8 cellular contexts compared by ENCODE assay signal in genomic region chr3:126081618-126082333, GRCh38. TPM values are rescaled to one million over a fixed set of nuclear protein-coding genes. Genes with fewer than 3 reads are reported as not detected.
A peak's percentile ranks its signal among the peaks of the same experiment; 100 is the strongest.
DNase-seq lines count a peak whose midpoint lies in the region; ATAC-seq and TF ChIP-seq lines count a peak whose summit lies in the region.

No MANE protein-coding gene starts in this region.

- no peaks in the 10 kb centered on the region for H3K9me3 Mint-ChIP-seq in endothelial cell (ENCODE audit: unreplicated experiment)

- H3K4me1 Mint-ChIP-seq in endothelial cell (ENCODE audit: unreplicated experiment): no peaks in the 10 kb centered on the region

- TF ChIP-seq CTCF in OCI-LY1 (IDR thresholded peaks at IDR 0.05; ENCODE audit: low read length): peak; percentile 30
- TF ChIP-seq CTCF in endothelial cell (IDR thresholded peaks at IDR 0.05; ENCODE audit: unreplicated experiment): peak; percentile 63
- peak; percentile 61 for TF ChIP-seq CTCF in retinal pigment epithelial cell (conservative IDR thresholded peaks at IDR 0.05; ENCODE audit: low read depth, low read length)
- TF ChIP-seq CTCF in GM20000 (IDR thresholded peaks at IDR 0.05; ENCODE audit: extremely low read depth, missing control alignments): no peak

- ATAC-seq in GM21381 (IDR thresholded peaks at IDR 0.05; ENCODE audit: unreplicated experiment): no peak

- no peaks in the 10 kb centered on the region for H3K79me2 ChIP-seq in OCI-LY1 (ENCODE audit: insufficient read depth, low read length)

- no peaks in the 10 kb centered on the region for H3K36me3 ChIP-seq in OCI-LY1 (ENCODE audit: insufficient read depth, low read length)

- no peak overlapping the region for H3K4me3 ChIP-seq in OCI-LY1 (ENCODE audit: low read depth, low read length, poor library complexity, severe bottlenecking)
- H3K4me3 ChIP-seq in retinal pigment epithelial cell (ENCODE audit: low read length): no peak overlapping the region

- no peaks in the 10 kb centered on the region for H4K20me1 ChIP-seq in OCI-LY1 (ENCODE audit: insufficient read depth, low read length)

- no peaks in the 10 kb centered on the region for H3K27me3 ChIP-seq in OCI-LY1 (ENCODE audit: insufficient read depth, low read length)

- H3K36me3 Mint-ChIP-seq in endothelial cell (ENCODE audit: low read depth, unreplicated experiment): peaks cover 6% of the 10 kb centered on the region

- no peaks in the 10 kb centered on the region for H3K9me2 ChIP-seq in OCI-LY1 (ENCODE audit: low read depth, low read length)

- no peak overlapping the region for H3K27ac Mint-ChIP-seq in endothelial cell (ENCODE audit: unreplicated experiment)

- no peaks in the 10 kb centered on the region for H3K9me3 ChIP-seq in OCI-LY1 (ENCODE audit: low read length)

- H3K4me2 ChIP-seq in OCI-LY1 (ENCODE audit: low read length): no peak overlapping the region

- H3F3A ChIP-seq in OCI-LY1 (ENCODE audit: insufficient read depth, low read length): no peaks in the 10 kb centered on the region

- no peak overlapping the region for H2AFZ ChIP-seq in OCI-LY1 (ENCODE audit: low read length)

- DNase-seq in activated effector memory CD4-positive, alpha-beta T cell treated with anti-CD3 and anti-CD28 coated beads, Interleukin-2, amount 50 U/mL, for 16 hours: peak; percentile 69
- DNase-seq in activated effector memory CD4-positive, alpha-beta T cell treated with Interleukin-2 at 50 U/mL for 16 hours: no peak
- DNase-seq in endothelial cell (ENCODE audit: low spot score): no peak
- peak; percentile 49 for DNase-seq in retinal pigment epithelial cell (ENCODE audit: low read depth)
- DNase-seq in stimulated activated CD4-positive, alpha-beta T cell treated with anti-CD3 and anti-CD28 coated beads, Interleukin-2, amount 100 ng/mL, for 24 hours: no peak
- DNase-seq in GM20000 (ENCODE audit: low spot score): no peak

- H3K4me1 ChIP-seq in OCI-LY1 (ENCODE audit: insufficient read depth, low read length, severe bottlenecking): peaks cover 18% of the 10 kb centered on the region

- H3K9ac ChIP-seq in OCI-LY1 (ENCODE audit: low read length): no peak overlapping the region

- H3K27ac ChIP-seq in OCI-LY1 (ENCODE audit: low read depth, low read length, poor library complexity, severe bottlenecking): no peak overlapping the region

- H3K4me3 Mint-ChIP-seq in endothelial cell (ENCODE audit: unreplicated experiment): no peak overlapping the region

- peaks cover 2% of the 10 kb centered on the region for H3K27me3 Mint-ChIP-seq in endothelial cell (ENCODE audit: unreplicated experiment)

RNA-seq across cellular contexts. Expression of gene SLC41A3, which starts 2.1 kb away (rescaled TPM):
- 52.3 TPM for total RNA-seq in endothelial cell (ENCODE audit: unreplicated experiment)

Comparison
In these comparisons a context has a peak if more than half of its experiments do, and no peak if none do; other contexts are left out.
1. DNase-seq: peak in activated effector memory CD4-positive, alpha-beta T cell treated with anti-CD3 and anti-CD28 coated beads, Interleukin-2, amount 50 U/mL, for 16 hours (single experiment) and retinal pigment epithelial cell (single experiment); none in activated effector memory CD4-positive, alpha-beta T cell treated with Interleukin-2 at 50 U/mL for 16 hours (single experiment), endothelial cell (single experiment), stimulated activated CD4-positive, alpha-beta T cell treated with anti-CD3 and anti-CD28 coated beads, Interleukin-2, amount 100 ng/mL, for 24 hours (0 of 2) and GM20000 (single experiment).